ENCODE assay signal across 8 cellular contexts in the genomic region with DNA sequence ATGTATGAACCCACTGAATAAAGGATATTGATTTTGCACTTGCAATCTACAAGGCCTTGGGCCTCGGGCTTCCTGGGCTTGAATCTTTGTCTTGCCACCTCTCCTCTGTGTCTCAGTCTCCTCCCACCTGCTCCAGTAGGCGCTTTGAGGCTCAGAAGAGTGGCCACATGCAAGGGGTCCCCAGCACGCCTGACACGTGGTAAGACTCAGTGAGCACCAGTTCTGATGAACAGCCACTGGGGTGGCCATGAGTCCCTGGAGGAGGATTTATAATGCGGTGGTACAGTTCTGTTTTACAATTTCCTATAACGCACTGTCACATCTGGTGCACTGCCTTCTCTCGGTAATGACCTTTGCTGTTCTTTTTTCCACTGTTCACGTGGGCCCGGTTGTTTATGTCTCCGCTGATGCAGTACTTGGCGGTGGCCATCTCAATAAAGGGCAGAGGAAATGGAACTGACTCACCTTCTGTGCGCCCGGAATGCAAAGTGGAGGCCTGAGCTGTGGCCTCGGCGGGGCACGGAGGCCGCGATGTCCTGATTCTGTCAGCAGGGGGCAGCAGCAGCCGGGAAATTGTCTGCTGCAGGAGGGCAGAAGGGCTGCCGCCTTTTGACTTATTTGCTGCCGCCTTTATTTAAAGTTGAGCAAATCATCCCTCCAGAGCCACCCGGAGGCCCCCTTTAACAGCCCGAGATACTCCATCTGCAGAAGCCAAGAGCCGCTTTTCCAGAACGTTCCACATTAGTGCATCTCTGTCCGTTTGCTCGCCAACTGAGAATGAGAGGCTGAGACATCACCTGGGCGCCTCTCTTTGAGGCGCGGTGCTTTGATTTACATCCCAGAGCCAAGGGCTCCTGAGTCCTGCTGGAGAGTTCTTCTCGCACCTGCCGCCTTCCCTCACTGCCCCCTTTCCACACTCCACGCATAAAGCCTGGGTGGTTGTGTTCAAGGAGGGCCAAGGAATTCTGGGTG. TPM values are rescaled to one million over a fixed set of nuclear protein-coding genes. Genes with fewer than 3 reads are reported as not detected.
A peak's percentile ranks its signal among the peaks of the same experiment; 100 is the strongest.
DNase-seq lines count a peak whose midpoint lies in the region; ATAC-seq and TF ChIP-seq lines count a peak whose summit lies in the region.

No MANE protein-coding gene starts in this region.

- no peaks in the 10 kb centered on the region for H3F3A ChIP-seq in SK-N-SH (replicated peaks; ENCODE audit: insufficient read depth)

- H3K9ac ChIP-seq in SK-N-SH = no peak overlapping the region

- CTCF ChIA-PET in SK-N-SH (lab: Yijun Ruan, JAX) = interaction anchor here (0.6 to 10.8 kb wide), 59 partner anchors 8 to 531 kb away, joined by 3 to 159 read pairs (median 4); a partner anchor contains a TSS

- peak overlapping the region; percentile 81 for H2AFZ ChIP-seq in SK-N-SH (ENCODE audit: low read depth)

- peak; percentile 82 for TF ChIP-seq CTCF in AG09319 (IDR thresholded peaks at IDR 0.05; ENCODE audit: low read depth, low read length)
- TF ChIP-seq CTCF in SK-N-SH (IDR thresholded peaks at IDR 0.05) = peak; percentile 93
- peak; percentile 93 for TF ChIP-seq CTCF in osteocyte (IDR thresholded peaks at IDR 0.05)
- peak; percentile 56 to 88 (median 84) for TF ChIP-seq CTCF in testis (IDR thresholded peaks at IDR 0.05)

- TF ChIP-seq RAD21 in SK-N-SH (IDR thresholded peaks at IDR 0.05; ENCODE audit: low read length) = peak; percentile 87

- no peaks in the 10 kb centered on the region for H3K36me3 ChIP-seq in SK-N-SH (replicated peaks in 1 of 2; ENCODE audit: control insufficient read depth in 1 of 2, insufficient read depth in 2 of 2, low read length in 1 of 2)
- no peaks in the 10 kb centered on the region for H3K36me3 ChIP-seq in testis (ENCODE audit: low read depth, missing control alignments)

- no peak overlapping the region for H3K27ac Mint-ChIP-seq in osteocyte (ENCODE audit: unreplicated experiment)

- H3K27me3 Mint-ChIP-seq in osteocyte (ENCODE audit: unreplicated experiment) = peaks cover 46% of the 10 kb centered on the region

- H3K79me2 ChIP-seq in SK-N-SH (ENCODE audit: insufficient read depth) = no peaks in the 10 kb centered on the region

- H4K20me1 ChIP-seq in SK-N-SH (ENCODE audit: insufficient read depth) = no peaks in the 10 kb centered on the region

- H3K9me3 ChIP-seq in SK-N-SH (no peaks in the 10 kb centered on the region), testis (no peaks in the 10 kb centered on the region)

- intact Hi-C loops in testis (cut with DNase I; ENCODE audit: low total_unique reads) = no loop called here

- no peak overlapping the region for H3K4me2 ChIP-seq in SK-N-SH

- TF ChIP-seq EP300 in SK-N-SH (IDR thresholded peaks at IDR 0.05; ENCODE audit: borderline replicate concordance in 1 of 2, low read depth in 1 of 2, low read length in 1 of 2) = no peak

- H3K9me3 Mint-ChIP-seq in osteocyte (ENCODE audit: unreplicated experiment) = no peaks in the 10 kb centered on the region

- peak overlapping the region in 1 of 2 experiments; percentile 30; a peak in 1 of 4 replicates for H3K4me3 ChIP-seq in SK-N-SH (ENCODE audit: low read depth in 2 of 2, low read length in 1 of 2)
- H3K4me3 ChIP-seq in testis = no peak overlapping the region

- peaks cover 5% of the 10 kb centered on the region for H3K4me1 Mint-ChIP-seq in osteocyte (ENCODE audit: unreplicated experiment)

- no peak overlapping the region for H3K4me3 Mint-ChIP-seq in osteocyte (ENCODE audit: unreplicated experiment)

- ATAC-seq in GM18870 (IDR thresholded peaks at IDR 0.05; ENCODE audit: unreplicated experiment) = peak; percentile 55

- no peak for TF ChIP-seq POLR2A in testis (IDR thresholded peaks at IDR 0.05)

- H3K36me3 Mint-ChIP-seq in osteocyte (ENCODE audit: unreplicated experiment) = no peaks in the 10 kb centered on the region

- H3K27me3 ChIP-seq in SK-N-SH (ENCODE audit: insufficient read depth) (peaks cover 17% of the 10 kb centered on the region; the same call in 1 of the 2 replicates), testis (no peaks in the 10 kb centered on the region)

- H3K9me2 ChIP-seq in SK-N-SH = no peaks in the 10 kb centered on the region

- 34% methylated on average over 32 of the region's 33 CpGs for WGBS in SK-N-SH (ENCODE audit: low lambda C conversion rate)
- WGBS in testis, 2 donors = 17 to 21% methylated on average over 25 to 33 of the region's 33 CpGs

- peaks cover 0 to 2% of the 10 kb centered on the region in 2 experiments; a peak in 1 of 4 replicates for H3K4me1 ChIP-seq in SK-N-SH (ENCODE audit: control insufficient read depth in 1 of 2, insufficient read depth in 2 of 2, low read depth in 1 of 2, low read length in 1 of 2)
- no peaks in the 10 kb centered on the region for H3K4me1 ChIP-seq in testis

- DNase-seq in AG09319 (ENCODE audit: extremely low read depth, low read depth) (peak; percentile 36), HuH-7.5 (ENCODE audit: low spot score) (peak; percentile 75), SK-N-SH (peak; percentile 86), glomerular endothelial cell (ENCODE audit: extremely low read depth, low read depth, low spot score) (peak; percentile 56), osteocyte (ENCODE audit: extremely low spot score, unreplicated experiment) (peak; percentile 90), testis (peak; percentile 81)
- peak; percentile 91 for DNase-seq in activated naive CD4-positive, alpha-beta T cell treated with Interleukin-2 at 50 U/mL for 16 hours

- H3K27ac ChIP-seq in SK-N-SH (ENCODE audit: low read depth in 2 of 2, low read length in 1 of 2) (peak overlapping the region in 1 of 2 experiments; percentile 4; a peak in 1 of 4 replicates), testis (no peak overlapping the region)

- POLR2A ChIA-PET in SK-N-SH (lab: Yijun Ruan, JAX) = no interaction called here

TF ChIP-seq in SK-N-SH, 30 proteins besides CTCF, POLR2A, EP300 and RAD21:
- no peak for TF ChIP-seq CHD2 (IDR thresholded peaks at IDR 0.05; ENCODE audit: low read length, partially characterized antibody)
- TF ChIP-seq, protein P1, sequence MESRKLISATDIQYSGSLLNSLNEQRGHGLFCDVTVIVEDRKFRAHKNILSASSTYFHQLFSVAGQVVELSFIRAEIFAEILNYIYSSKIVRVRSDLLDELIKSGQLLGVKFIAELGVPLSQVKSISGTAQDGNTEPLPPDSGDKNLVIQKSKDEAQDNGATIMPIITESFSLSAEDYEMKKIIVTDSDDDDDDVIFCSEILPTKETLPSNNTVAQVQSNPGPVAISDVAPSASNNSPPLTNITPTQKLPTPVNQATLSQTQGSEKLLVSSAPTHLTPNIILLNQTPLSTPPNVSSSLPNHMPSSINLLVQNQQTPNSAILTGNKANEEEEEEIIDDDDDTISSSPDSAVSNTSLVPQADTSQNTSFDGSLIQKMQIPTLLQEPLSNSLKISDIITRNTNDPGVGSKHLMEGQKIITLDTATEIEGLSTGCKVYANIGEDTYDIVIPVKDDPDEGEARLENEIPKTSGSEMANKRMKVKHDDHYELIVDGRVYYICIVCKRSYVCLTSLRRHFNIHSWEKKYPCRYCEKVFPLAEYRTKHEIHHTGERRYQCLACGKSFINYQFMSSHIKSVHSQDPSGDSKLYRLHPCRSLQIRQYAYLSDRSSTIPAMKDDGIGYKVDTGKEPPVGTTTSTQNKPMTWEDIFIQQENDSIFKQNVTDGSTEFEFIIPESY (IDR thresholded peaks at IDR 0.05; ENCODE audit: borderline replicate concordance, low read depth) = no peak
- TF ChIP-seq EZH2phosphoT487 (IDR thresholded peaks at IDR 0.05; ENCODE audit: borderline replicate concordance, low read depth) = no peak
- peak; percentile 30; the same call in 1 of the 2 replicates for TF ChIP-seq YY1 (IDR thresholded peaks at IDR 0.05; ENCODE audit: low read depth)
- TF ChIP-seq TAF1 (IDR thresholded peaks at IDR 0.05; ENCODE audit: borderline replicate concordance, low read depth, low read length) = 0 out of 2 replicates have a peak, but pooled peaks have one; percentile 17
- peak; percentile 26; the same call in 1 of the 2 replicates for TF ChIP-seq GABPA (IDR thresholded peaks at IDR 0.05; ENCODE audit: low read depth)
- no peak for TF ChIP-seq MXI1 (IDR thresholded peaks at IDR 0.05; ENCODE audit: low read depth, low read length)
- peak; percentile 75 for TF ChIP-seq SMC3 (IDR thresholded peaks at IDR 0.05; ENCODE audit: low read depth, low read length)
- TF ChIP-seq FOXM1 (IDR thresholded peaks at IDR 0.05; ENCODE audit: low read depth) = no peak
TF ChIP-seq in SK-N-SH: peak in this region for 4.

RNA-seq across cellular contexts. Expression of a gene that starts 6.0 kb away (rescaled TPM):
- polyA plus RNA-seq in SK-N-SH (2012; rRNA removed) (29.4 and 31.5 TPM in 2 replicates), testis (ENCODE audit: insufficient read depth, low read depth, low replicate concordance) (56.3 TPM)
- 17.5 and 19.3 TPM in 2 replicates for polyA plus RNA-seq in SK-N-SH (2012; cell fraction: cytosol; rRNA removed)
- 99.3 and 119 TPM in 2 replicates for polyA plus RNA-seq in SK-N-SH (2012; cell fraction: nucleus; rRNA removed)
- total RNA-seq in glomerular endothelial cell (16.5 and 21.1 TPM in 2 replicates), osteocyte (30.5 and 36.9 TPM in 2 replicates), testis (10 to 100 TPM; 28.2 to 32.4 TPM)

RNA-seq across cellular contexts. Expression of a gene that starts 34.9 kb away (rescaled TPM):
- polyA plus RNA-seq in SK-N-SH (2012; rRNA removed) = not detected in 2 replicates
- polyA plus RNA-seq in SK-N-SH (2012; cell fraction: cytosol; rRNA removed) = not detected in 2 replicates
- not detected in 2 replicates for polyA plus RNA-seq in SK-N-SH (2012; cell fraction: nucleus; rRNA removed)
- total RNA-seq in glomerular endothelial cell = 0.58 TPM in 1 of 2 replicates, not detected in the other
- 0.94 TPM in 1 of 2 replicates, not detected in the other for total RNA-seq in osteocyte
- total RNA-seq in testis = 1 to 10 TPM in 1 of 2 donors, not detected in 1; 3.0 TPM
- 2.3 TPM for polyA plus RNA-seq in testis (ENCODE audit: insufficient read depth, low read depth, low replicate concordance)

Comparison
In these comparisons a context has a peak if more than half of its experiments do, and no peak if none do; other contexts are left out.
1. DNase-seq: peak in every context shown above with its lines; median percentile 91 in activated naive CD4-positive, alpha-beta T cell treated with Interleukin-2 at 50 U/mL for 16 hours; 90 in osteocyte; 86 in SK-N-SH; 81 in testis; 75 in HuH-7.5; 56 in glomerular endothelial cell; 36 in AG09319.